ENCODE assay signal across 8 cellular contexts in the genomic region with DNA sequence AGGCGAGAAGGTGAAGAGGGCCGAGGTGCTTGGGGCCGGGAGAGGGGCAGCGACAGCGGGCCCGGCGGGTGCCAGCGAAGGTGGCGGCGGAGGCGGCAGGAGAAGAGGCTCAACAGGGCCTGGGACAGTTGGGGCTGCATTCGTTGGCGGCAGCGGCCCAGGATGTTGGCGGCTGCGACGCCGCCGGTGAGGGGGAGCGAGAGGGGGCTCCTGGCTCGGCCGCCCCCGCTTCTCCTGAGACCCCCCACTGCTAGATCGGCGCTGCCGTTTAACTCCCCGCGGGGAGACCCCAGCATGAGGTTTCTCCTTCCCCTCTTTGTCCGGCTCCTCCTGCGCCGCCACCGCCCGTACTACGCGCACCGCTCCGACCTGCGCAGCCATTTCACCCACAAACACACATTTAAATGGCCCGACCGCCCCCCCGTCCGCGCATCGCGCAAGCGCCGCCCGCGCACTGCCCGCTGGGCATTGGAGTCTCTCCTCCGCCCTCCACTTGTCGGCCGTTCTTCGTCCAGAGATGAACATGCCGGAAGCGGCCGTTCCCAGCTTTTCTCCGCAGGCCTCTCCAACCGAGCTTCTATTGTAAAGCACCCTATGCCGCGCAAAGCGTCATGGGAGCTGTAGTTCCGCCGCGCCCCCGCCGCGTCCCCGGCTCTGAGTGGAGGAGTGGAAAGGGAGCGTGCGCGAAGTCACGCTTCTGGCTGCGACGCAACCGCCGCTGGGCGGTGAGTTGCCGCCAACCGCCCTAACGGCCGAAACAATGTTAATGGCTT. TPM values are rescaled to one million over a fixed set of nuclear protein-coding genes. Genes with fewer than 3 reads are reported as not detected.
DNase-seq lines count a peak whose midpoint lies in the region; FAIRE-seq and TF ChIP-seq lines count a peak whose summit lies in the region.

Gene RSBN1, minus strand, starts transcription at position 589 of the 773 bp plus-strand sequence. Its CDS starts 64 bp downstream, at position 525.

- peaks cover 41 to 44% of the 10 kb centered on the region in 2 experiments for H3K4me1 ChIP-seq in neutrophil (ENCODE audit: control insufficient read depth in 1 of 2, insufficient read depth in 1 of 2, low read depth in 1 of 2, low read length in 1 of 2)

- H3K9me3 Mint-ChIP-seq in activated naive CD4-positive, alpha-beta T cell treated with anti-CD3 and anti-CD28 coated beads for 36 hours, result no peaks in the 10 kb centered on the region

- intact Hi-C loops in activated naive CD4-positive, alpha-beta T cell treated with anti-CD3 and anti-CD28 coated beads for 36 hours (cut with micrococcal nuclease), result loop anchor here (1.0 to 5.0 kb wide), 14 partner anchors 29 to 1193 kb away; partner anchors contain the start of genes BCAS2, CAPZA1, CSDE1 and DCLRE1B

- H3K4me3 ChIP-seq in HFF-Myc (replicated peaks; ENCODE audit: low read depth, low read length) (peak within 1 kb of the TSS; percentile 70), neutrophil (ENCODE audit: low read depth in 1 of 2, low read length in 1 of 2) (peak within 1 kb of the TSS; percentile 95 to 96)

- FAIRE-seq in frontal cortex (lab: Jason Lieb, UNC), result peak; percentile 58

- no peaks in the 10 kb centered on the region for H3K9me3 ChIP-seq in neutrophil

- DNase-seq in GM04503 (ENCODE audit: low read depth), result peak; percentile 95
- DNase-seq in HFF-Myc (ENCODE audit: extremely low read depth, low read depth), result peak; percentile 96
- DNase-seq in NAMALWA (ENCODE audit: low spot score), result peak; percentile 99
- peak; percentile 99 for DNase-seq in SK-N-DZ (ENCODE audit: low spot score)
- DNase-seq in activated naive CD4-positive, alpha-beta T cell treated with anti-CD3 and anti-CD28 coated beads for 36 hours, result peak; percentile 99
- DNase-seq in frontal cortex (ENCODE audit: low spot score in 2 of 2), result peak; percentile 92 to 93
- DNase-seq in substantia nigra (lab: John Stamatoyannopoulos, UW), result peak; percentile 94 to 100 (median 99)

- H3K27me3 ChIP-seq in neutrophil, result no peaks in the 10 kb centered on the region

- H3K27me3 Mint-ChIP-seq in activated naive CD4-positive, alpha-beta T cell treated with anti-CD3 and anti-CD28 coated beads for 36 hours (ENCODE audit: low read depth), result no peaks in the 10 kb centered on the region

- TF ChIP-seq CTCF in HFF-Myc (IDR thresholded peaks at IDR 0.05; ENCODE audit: low read depth, low read length, missing control alignments) (no peak), neutrophil (IDR thresholded peaks at IDR 0.05) (peak; percentile 72)

- H3K36me3 Mint-ChIP-seq in activated naive CD4-positive, alpha-beta T cell treated with anti-CD3 and anti-CD28 coated beads for 36 hours (ENCODE audit: low read depth), result peaks cover 10% of the 10 kb centered on the region

- peaks cover 31% of the 10 kb centered on the region for H3K4me1 Mint-ChIP-seq in activated naive CD4-positive, alpha-beta T cell treated with anti-CD3 and anti-CD28 coated beads for 36 hours (ENCODE audit: low read depth)

- CTCF ChIA-PET in activated naive CD4-positive, alpha-beta T cell treated with anti-CD3 and anti-CD28 coated beads for 36 hours (lab: Charles Lee), result interaction anchor here (0.6 to 1.3 kb wide), 2 partner anchors 24 to 26 kb away, joined by 3 read pairs; no protein-coding TSS in a partner anchor

- H3K36me3 ChIP-seq in neutrophil, result peaks cover 39% of the 10 kb centered on the region

- H3K27ac Mint-ChIP-seq in activated naive CD4-positive, alpha-beta T cell treated with anti-CD3 and anti-CD28 coated beads for 36 hours, result peak within 1 kb of the TSS; percentile 94

- peak within 1 kb of the TSS; percentile 98 for H3K4me3 Mint-ChIP-seq in activated naive CD4-positive, alpha-beta T cell treated with anti-CD3 and anti-CD28 coated beads for 36 hours

- H3K27ac ChIP-seq in neutrophil (peak within 1 kb of the TSS; percentile 95), substantia nigra (ENCODE audit: low read depth, low read length, poor library complexity, severe bottlenecking) (peak within 1 kb of the TSS; percentile 87)

RNA-seq across cellular contexts. Expression of gene RSBN1, which starts in this region (rescaled TPM):
- 8.4 and 8.9 TPM in 2 replicates for polyA plus RNA-seq in SK-N-DZ (2014; cell fraction: cytosol; rRNA removed)
- polyA plus RNA-seq in SK-N-DZ (2014; cell fraction: nucleus; rRNA removed), result 8.4 and 10.6 TPM in 2 replicates
- total RNA-seq in activated naive CD4-positive, alpha-beta T cell treated with anti-CD3 and anti-CD28 coated beads for 36 hours, result 10 to 100 TPM; 13.6 to 14.3 TPM
- total RNA-seq in frontal cortex, result 66.0 TPM

Comparison
In these comparisons a context has a peak if more than half of its experiments do, and no peak if none do; other contexts are left out.
1. Peak in every context shown above with its lines: DNase-seq, H3K4me3 ChIP-seq and H3K27ac ChIP-seq.